ENCODE assay signal across 19 cellular contexts in the genomic region with DNA sequence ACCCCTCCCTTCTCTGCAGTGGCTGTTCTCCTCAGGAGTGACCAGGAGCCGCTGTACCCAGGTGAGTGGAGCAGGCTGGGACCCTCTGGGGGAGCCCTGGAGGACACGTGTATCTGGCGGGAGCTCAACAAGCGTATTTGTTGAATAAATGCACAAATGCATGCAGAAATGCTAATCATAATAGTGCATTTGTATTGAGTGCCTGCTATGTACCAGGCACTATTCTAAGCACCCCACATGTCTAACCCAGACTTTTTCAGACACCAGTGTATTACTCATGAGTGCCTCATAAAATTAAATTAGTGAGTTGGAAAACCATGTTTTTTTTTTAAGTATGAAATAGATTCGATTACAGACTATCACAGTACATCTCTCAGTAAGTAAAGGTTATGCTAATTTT. TPM values are rescaled to one million over a fixed set of nuclear protein-coding genes. Genes with fewer than 3 reads are reported as not detected.
"Had no signal": no experiment of that assay in that cellular context is flagged by ENCODE, and none has a peak within 500 bp of the region (broad histone marks: within the 10 kb centered on the region; RNA-seq: fewer than 3 reads in every experiment).

No MANE protein-coding gene starts in this region.

- H3K4me3 ChIP-seq: hepatocyte, lower lobe of right lung, sigmoid colon, thoracic aorta had no signal

- H3K9me3 ChIP-seq: lower lobe of right lung, neutrophil, sigmoid colon, thoracic aorta had no signal

- H3K4me1 ChIP-seq: sigmoid colon had no signal

- H2AFZ ChIP-seq: hepatocyte had no signal

- H3K36me3 ChIP-seq: lower lobe of right lung, neutrophil, sigmoid colon, thoracic aorta had no signal

- H3K4me2 ChIP-seq: hepatocyte had no signal

- ATAC-seq: naive thymus-derived CD4-positive, alpha-beta T cell had no signal

- DNase-seq: activated CD4-positive, alpha-beta T cell treated with anti-CD3 and anti-CD28 coated beads for 4 hours; activated naive CD4-positive, alpha-beta T cell treated with anti-CD3 and anti-CD28 coated beads for 36 hours; central memory CD4-positive, alpha-beta T cell; cortex of kidney; effector memory CD4-positive, alpha-beta T cell; kidney; naive thymus-derived CD4-positive, alpha-beta T cell; sigmoid colon; stimulated activated CD4-positive, alpha-beta T cell treated with anti-CD3 and anti-CD28 coated beads, Interleukin-12 subunit alpha, Interleukin-12 subunit beta, amount 100 ng/mL, for 4 hours; stimulated activated naive CD4-positive, alpha-beta T cell treated with Interleukin-2 at 50 U/mL for 16 hours; T-helper 9 cell had no signal

- H3K27ac ChIP-seq: hepatocyte, lower lobe of right lung, neutrophil, sigmoid colon, thoracic aorta had no signal

- FAIRE-seq: frontal cortex, kidney had no signal

- H3K27me3 ChIP-seq: hepatocyte, sigmoid colon had no signal

RNA-seq across cellular contexts. Expression of gene HPN, which starts 7.9 kb away (rescaled TPM):
- total RNA-seq: activated naive CD4-positive, alpha-beta T cell treated with anti-CD3 and anti-CD28 coated beads for 36 hours; activated T-helper 1 cell treated with anti-CD3 and anti-CD28 coated beads, Interleukin-12 subunit alpha, Interleukin-12 subunit beta, Interleukin-2, Interleukin-4 antibody, amounts not matched to agents 30 ng/mL and 10 ng/mL and 1 ng/mL, durations not matched to agents 14 hours and 24 hours and 36 hours; frontal cortex; naive thymus-derived CD4-positive, alpha-beta T cell; urinary bladder had no signal
- polyA plus RNA-seq: fibroblast of lung; naive thymus-derived CD4-positive, alpha-beta T cell had no signal
